8 cellular contexts compared by ENCODE assay signal in the genomic region with DNA sequence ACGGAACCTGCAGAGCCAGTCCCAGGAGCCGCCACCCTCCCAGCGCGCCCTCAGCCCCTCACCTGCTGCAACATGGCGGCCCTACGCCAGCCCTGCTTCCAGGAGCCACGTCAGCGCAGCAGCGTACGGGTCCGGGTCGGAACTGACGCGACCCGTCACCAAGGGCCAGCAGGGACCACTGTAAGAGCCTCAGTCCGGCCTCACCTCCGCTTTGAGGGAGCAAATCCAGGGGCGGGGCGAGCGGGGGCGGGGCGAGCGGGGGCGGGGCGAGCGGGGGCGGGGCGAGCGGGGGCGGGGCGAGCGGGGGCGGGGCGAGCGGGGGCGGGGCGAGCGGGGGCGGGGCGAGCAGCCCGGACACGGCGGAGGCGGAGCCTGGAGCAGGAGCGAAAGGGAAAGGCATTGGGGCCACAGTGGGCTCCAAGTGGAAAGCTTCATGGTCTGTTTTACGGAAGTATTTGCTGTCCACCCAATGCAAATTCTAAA. TPM values are rescaled to one million over a fixed set of nuclear protein-coding genes. Genes with fewer than 3 reads are reported as not detected.
DNase-seq lines count a peak whose midpoint lies in the region; ATAC-seq and TF ChIP-seq lines count a peak whose summit lies in the region.
"Not testable (repeated sequence)": the region's sequence is repeated elsewhere in the genome, so short reads cannot be mapped to it uniquely, and the experiment has no call there.

A gene (minus strand): TSS at position 109 of the 483 bp plus-strand sequence. CDS start 35 bp downstream, at position 74.

- H3K9me3 ChIP-seq in CD4-positive, alpha-beta T cell (ENCODE audit: control insufficient read depth, low read length); PC-9 (ENCODE audit: insufficient read depth, low read depth): not testable (repeated sequence)

- H3K27me3 ChIP-seq in CD4-positive, alpha-beta T cell (ENCODE audit: control insufficient read depth, insufficient read depth, low read length); PC-9 (ENCODE audit: insufficient read depth, low read depth): not testable (repeated sequence)

- not testable (repeated sequence) for H3K4me1 ChIP-seq in PC-9 (replicated peaks; ENCODE audit: insufficient read depth)

- H3F3A ChIP-seq in PC-9 (ENCODE audit: insufficient read depth, low read depth): not testable (repeated sequence)

- H3K27ac Mint-ChIP-seq in CD4-positive, alpha-beta T cell: peak within 1 kb of the TSS; percentile 80

- not testable (repeated sequence) for H3K36me3 ChIP-seq in PC-9 (ENCODE audit: low read depth)

- peak; percentile 78 for ATAC-seq in CD4-positive, alpha-beta T cell (ENCODE audit: poor library complexity)
- ATAC-seq in GM21381 (IDR thresholded peaks at IDR 0.05; ENCODE audit: unreplicated experiment): peak; percentile 75

- peak; percentile 39 to 71 (median 56) for DNase-seq in CD4-positive, alpha-beta T cell
- DNase-seq in HPDE6-E6E7 (ENCODE audit: extremely low spot score) (peak; percentile 21), PC-9 (peak; percentile 51 to 78), activated T-cell treated with anti-CD3 and anti-CD28 coated beads for 24 hours (ENCODE audit: low read depth) (peak; percentile 55), epithelial cell of esophagus (ENCODE audit: low read depth) (peak; percentile 55), mesenteric fat pad (ENCODE audit: low spot score) (peak; percentile 91)
- DNase-seq in stimulated activated CD8-positive, alpha-beta memory T cell treated with anti-CD3 and anti-CD28 coated beads, Interleukin-12 subunit alpha, Interleukin-12 subunit beta, amount 100 ng/mL, for 1 hour (ENCODE audit: low read depth): peak; percentile 36

- not testable (repeated sequence) for H3K79me2 ChIP-seq in PC-9 (ENCODE audit: low read depth)

- not testable (repeated sequence) for H3K36me3 Mint-ChIP-seq in CD4-positive, alpha-beta T cell (ENCODE audit: low read depth)

- TF ChIP-seq CTCF in CD4-positive, alpha-beta T cell (IDR thresholded peaks at IDR 0.05); PC-9 (conservative IDR thresholded peaks at IDR 0.05); epithelial cell of esophagus (IDR thresholded peaks at IDR 0.05; ENCODE audit: insufficient read depth, low read depth, low read length, missing control alignments): not testable (repeated sequence)

- H2AFZ ChIP-seq in PC-9: not testable (repeated sequence)

- H3K4me3 ChIP-seq in PC-9 (peak within 1 kb of the TSS; percentile 62; the same call in 1 of the 2 replicates), epithelial cell of esophagus (ENCODE audit: low read length) (peak within 1 kb of the TSS; percentile 62)

- peak within 1 kb of the TSS; percentile 47; the same call in 1 of the 2 replicates for H3K4me2 ChIP-seq in PC-9

- H3K9me3 Mint-ChIP-seq in CD4-positive, alpha-beta T cell: not testable (repeated sequence)

- not testable (repeated sequence) for H3K27me3 Mint-ChIP-seq in CD4-positive, alpha-beta T cell

- H3K27ac ChIP-seq in CD4-positive, alpha-beta T cell (ENCODE audit: low read depth, low read length): not testable (repeated sequence)
- peak within 1 kb of the TSS; percentile 44; the same call in 1 of the 2 replicates for H3K27ac ChIP-seq in PC-9

- not testable (repeated sequence) for H3K9me2 ChIP-seq in PC-9 (ENCODE audit: insufficient read depth)

- not testable (repeated sequence) for BruUV-seq in PC-9 (replicated peaks; lab: Mats Ljungman, UMichigan)

- H3K4me3 Mint-ChIP-seq in CD4-positive, alpha-beta T cell: peak within 1 kb of the TSS; percentile 96

- POLR2A ChIA-PET in CD4-positive, alpha-beta T cell (lab: Charles Lee): not testable (repeated sequence)
- POLR2A ChIA-PET in PC-9 (lab: Charles Lee; ENCODE audit: unreplicated experiment): interaction anchor here (0.6 kb wide), 1 partner anchor 96 kb away, joined by 4 read pairs; no protein-coding TSS in a partner anchor

- intact Hi-C loops in CD4-positive, alpha-beta T cell (cut with DNase I, micrococcal nuclease): loop anchor here in 1 of 2 experiments (10.0 kb wide), 1 partner anchor 121 kb away; a partner anchor contains a TSS
- intact Hi-C loops in PC-9 (cut with micrococcal nuclease; ENCODE audit: unreplicated experiment): not testable (repeated sequence)

- H4K20me1 ChIP-seq in PC-9 (ENCODE audit: insufficient read depth): not testable (repeated sequence)

- H3K4me1 Mint-ChIP-seq in CD4-positive, alpha-beta T cell (ENCODE audit: low read depth): peaks cover 22% of the 10 kb centered on the region

- CTCF ChIA-PET in CD4-positive, alpha-beta T cell (lab: Charles Lee); PC-9 (lab: Charles Lee): not testable (repeated sequence)

RNA-seq across cellular contexts. Expression of the gene that starts here (rescaled TPM):
- total RNA-seq in CD4-positive, alpha-beta T cell: 10 to 100 TPM; 14.8 to 16.0 TPM
- total RNA-seq in PC-9 (2021) (36.9 and 45.5 TPM in 2 replicates), mesenteric fat pad (15.8 TPM)

Comparison
In these comparisons a context has a peak if more than half of its experiments do, and no peak if none do; other contexts are left out.
1. DNase-seq: peak in every context shown above with its lines; median percentile 91 in mesenteric fat pad; 64 in PC-9; 56 in CD4-positive, alpha-beta T cell; 55 in activated T-cell treated with anti-CD3 and anti-CD28 coated beads for 24 hours; 55 in epithelial cell of esophagus; 36 in stimulated activated CD8-positive, alpha-beta memory T cell treated with anti-CD3 and anti-CD28 coated beads, Interleukin-12 subunit alpha, Interleukin-12 subunit beta, amount 100 ng/mL, for 1 hour; 21 in HPDE6-E6E7.